Comparison of ENCODE assay signal across 20 cellular contexts in the genomic region with DNA sequence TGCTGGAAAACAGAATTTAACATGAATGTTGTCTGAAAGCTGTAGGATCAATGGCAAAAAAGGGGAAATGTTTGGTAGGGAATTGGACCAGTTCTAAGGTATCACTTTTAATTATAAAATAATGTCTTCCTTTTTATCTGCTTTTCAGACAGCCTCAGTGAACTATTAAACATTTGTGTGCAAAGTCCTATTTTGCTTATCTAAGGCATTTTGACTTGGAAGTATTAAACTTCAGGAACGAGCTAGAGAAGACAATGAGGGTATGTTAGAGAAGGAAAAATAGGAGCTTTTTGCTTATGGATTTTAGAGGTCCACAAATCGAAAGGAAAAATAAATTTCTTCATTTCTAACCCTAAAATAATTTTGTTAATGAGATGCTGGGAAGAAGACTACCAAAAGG.
DNase-seq lines count a peak whose midpoint lies in the region; ATAC-seq, FAIRE-seq and TF ChIP-seq lines count a peak whose summit lies in the region.
"Had no signal": no experiment of that assay in that cellular context is flagged by ENCODE, and none has a peak within 500 bp of the region (broad histone marks: within the 10 kb centered on the region; RNA-seq: fewer than 3 reads in every experiment).

No MANE protein-coding gene starts in this region.

- TF ChIP-seq CTCF in RWPE2 (IDR thresholded peaks at IDR 0.05; ENCODE audit: poor library complexity, severe bottlenecking) (no peak), endodermal cell (conservative IDR thresholded peaks at IDR 0.05) (no peak), smooth muscle cell (IDR thresholded peaks at IDR 0.05; ENCODE audit: borderline replicate concordance, insufficient read depth, poor library complexity, severe bottlenecking) (no peak), right atrium auricular region (IDR thresholded peaks at IDR 0.05) (no peak)

- 97 to 98% methylated on average over 2 of the region's 2 CpGs for WGBS in GM23248 (ENCODE audit: low coverage in 1 of 2, low lambda C conversion rate in 2 of 2, missing lambda C conversion rate in 2 of 2), 2 experiments
- 82 to 100% methylated on average over 1 of the region's 2 CpGs for whole genome bisulfite sequencing in endodermal cell (ENCODE audit: insufficient coverage in 1 of 2, insufficient read length in 1 of 2), 2 experiments
- 87% methylated on average over 2 of the region's 2 CpGs for WGBS in smooth muscle cell (ENCODE audit: low lambda C conversion rate)

- H4K20me1 ChIP-seq in GM23248 (ENCODE audit: insufficient read depth): no peaks in the 10 kb centered on the region
- H4K20me1 ChIP-seq in smooth muscle cell (ENCODE audit: low read depth): no peaks in the 10 kb centered on the region

- no peaks in the 10 kb centered on the region for H3K27me3 ChIP-seq in GM23248 (replicated peaks; ENCODE audit: insufficient read depth)
- no peaks in the 10 kb centered on the region for H3K27me3 ChIP-seq in RWPE2 (ENCODE audit: insufficient read depth, poor library complexity, severe bottlenecking)
- no peaks in the 10 kb centered on the region for H3K27me3 ChIP-seq in endodermal cell (ENCODE audit: control insufficient read depth, insufficient read depth, low read length, poor library complexity, severe bottlenecking)
- no peaks in the 10 kb centered on the region for H3K27me3 ChIP-seq in smooth muscle cell (ENCODE audit: low read depth)
- H3K27me3 ChIP-seq in right atrium auricular region: no peaks in the 10 kb centered on the region
- H3K27me3 ChIP-seq: MG63 had no signal

- no peak for FAIRE-seq in frontal cortex (lab: Jason Lieb, UNC)
- FAIRE-seq: G401.6, H54 had no signal

- no peaks in the 10 kb centered on the region for H3K27me3 Mint-ChIP-seq in endodermal cell (ENCODE audit: insufficient read depth)
- H3K27me3 Mint-ChIP-seq: CD4-positive, alpha-beta memory T cell had no signal

- H3K36me3 ChIP-seq in GM23248 (ENCODE audit: low read depth) (peaks cover 16% of the 10 kb centered on the region; the same call in 1 of the 2 replicates), RWPE2 (ENCODE audit: low read depth) (peaks cover 28% of the 10 kb centered on the region), endodermal cell (ENCODE audit: control insufficient read depth, insufficient read depth, low read length) (peaks cover 30% of the 10 kb centered on the region), smooth muscle cell (ENCODE audit: low read depth) (no peaks in the 10 kb centered on the region), right atrium auricular region (peaks cover 4% of the 10 kb centered on the region)
- H3K36me3 ChIP-seq: MG63 had no signal

- no peak for ATAC-seq in RWPE2 (ENCODE audit: low read depth)

- no peaks in the 10 kb centered on the region for H3K9me3 Mint-ChIP-seq in endodermal cell
- H3K9me3 Mint-ChIP-seq: CD4-positive, alpha-beta memory T cell had no signal

- H3K9ac ChIP-seq in GM23248: no peak overlapping the region
- no peak overlapping the region for H3K9ac ChIP-seq in endodermal cell (ENCODE audit: extremely low read depth, low read length, poor library complexity, severe bottlenecking)
- no peak overlapping the region for H3K9ac ChIP-seq in smooth muscle cell (ENCODE audit: low read depth)

- no peaks in the 10 kb centered on the region for H3K4me1 Mint-ChIP-seq in endodermal cell
- H3K4me1 Mint-ChIP-seq: CD4-positive, alpha-beta memory T cell had no signal

- DNase-seq in GM23248 (no peak), RWPE2 (ENCODE audit: low spot score) (no peak), endodermal cell (no peak), smooth muscle cell (lab: John Stamatoyannopoulos, UW; ENCODE audit: unreplicated experiment) (no peak), right atrium auricular region (ENCODE audit: low spot score) (no peak), GOT3 (lab: John Stamatoyannopoulos, UW) (no peak), frontal cortex (ENCODE audit: low spot score in 2 of 2) (no peak)
- DNase-seq: C1 segment of cervical spinal cord; CD4-positive, alpha-beta memory T cell; COR-L47; KG1; MG63; NCI-H146; NCI-H2029; NCI-H2227 treated with DMSO at 0.1 percent for 48 hours; NCI-H526 treated with DMSO at 0.1 percent for 48 hours; PC-9; SHP77 had no signal

- H3K4me3 ChIP-seq in GM23248: no peak overlapping the region
- H3K4me3 ChIP-seq in RWPE2 (ENCODE audit: severe bottlenecking): no peak overlapping the region
- no peak overlapping the region for H3K4me3 ChIP-seq in endodermal cell (ENCODE audit: low read length)
- no peak overlapping the region for H3K4me3 ChIP-seq in smooth muscle cell
- H3K4me3 ChIP-seq in right atrium auricular region: no peak overlapping the region
- H3K4me3 ChIP-seq: MG63, PC-9 had no signal

- peaks cover 94% of the 10 kb centered on the region for H3F3A ChIP-seq in GM23248 (ENCODE audit: insufficient read depth)
- H3F3A ChIP-seq in smooth muscle cell (ENCODE audit: low read depth): no peaks in the 10 kb centered on the region

- H3K9me3 ChIP-seq in GM23248 (ENCODE audit: low read depth): no peaks in the 10 kb centered on the region
- H3K9me3 ChIP-seq in RWPE2 (ENCODE audit: severe bottlenecking): no peaks in the 10 kb centered on the region
- H3K9me3 ChIP-seq in endodermal cell (ENCODE audit: control insufficient read depth, low read length): no peaks in the 10 kb centered on the region
- no peaks in the 10 kb centered on the region for H3K9me3 ChIP-seq in smooth muscle cell (replicated peaks; ENCODE audit: low read depth)
- no peaks in the 10 kb centered on the region for H3K9me3 ChIP-seq in right atrium auricular region
- H3K9me3 ChIP-seq: MG63 had no signal

- H2AFZ ChIP-seq in GM23248 (no peak overlapping the region), smooth muscle cell (ENCODE audit: low read depth) (no peak overlapping the region)
- H2AFZ ChIP-seq: PC-9 had no signal

- no peaks in the 10 kb centered on the region for H3K9me2 ChIP-seq in GM23248 (ENCODE audit: insufficient read depth)

- in situ Hi-C loops in GM23248 (cut with MboI): no loop called here

- H3K79me2 ChIP-seq in GM23248 (ENCODE audit: insufficient read depth): no peaks in the 10 kb centered on the region
- H3K79me2 ChIP-seq in smooth muscle cell (ENCODE audit: low read depth): no peaks in the 10 kb centered on the region

- H3K27ac Mint-ChIP-seq in endodermal cell: no peak overlapping the region

- H3K4me2 ChIP-seq in GM23248 (ENCODE audit: unreplicated experiment): peak overlapping the region; percentile 8
- H3K4me2 ChIP-seq in smooth muscle cell: no peak overlapping the region
- H3K4me2 ChIP-seq: PC-9 had no signal

- H3K4me1 ChIP-seq in GM23248 (ENCODE audit: insufficient read depth) (peaks cover 31% of the 10 kb centered on the region), RWPE2 (ENCODE audit: insufficient read depth, poor library complexity, severe bottlenecking) (peaks cover 5% of the 10 kb centered on the region), endodermal cell (ENCODE audit: control insufficient read depth, insufficient read depth, low read length) (no peaks in the 10 kb centered on the region), smooth muscle cell (ENCODE audit: low read depth) (no peaks in the 10 kb centered on the region), right atrium auricular region (peaks cover 0 to 6% of the 10 kb centered on the region in 2 donors)

- no peak overlapping the region for H3K4me3 Mint-ChIP-seq in endodermal cell
- H3K4me3 Mint-ChIP-seq: CD4-positive, alpha-beta memory T cell had no signal

- peak overlapping the region; percentile 65 for H3K27ac ChIP-seq in GM23248
- H3K27ac ChIP-seq in RWPE2 (ENCODE audit: poor library complexity, severe bottlenecking): peak overlapping the region; percentile 30
- peak overlapping the region; percentile 11 for H3K27ac ChIP-seq in endodermal cell (ENCODE audit: low read depth, low read length)
- peak overlapping the region; percentile 43 for H3K27ac ChIP-seq in smooth muscle cell (ENCODE audit: low read depth)
- no peak overlapping the region for H3K27ac ChIP-seq in right atrium auricular region
- H3K27ac ChIP-seq: PC-9 had no signal

- peaks cover 24% of the 10 kb centered on the region for H3K36me3 Mint-ChIP-seq in endodermal cell (ENCODE audit: low read depth)

Comparison
In these comparisons a context has a peak if more than half of its experiments do, and no peak if none do; other contexts are left out.
1. H3K27ac ChIP-seq: peak in GM23248 (single experiment), RWPE2 (single experiment), endodermal cell (single experiment) and smooth muscle cell (single experiment); none in right atrium auricular region (0 of 2).